ENCODE assay signal across 1 cellular context in genomic region chr1:113905435-113905861, GRCh38.
TF ChIP-seq lines count a peak whose summit lies in the region.

No MANE protein-coding gene starts in this region.

TF ChIP-seq in GM12878, 131 proteins besides CTCF, POLR2A, EP300 and RAD21:
- TF ChIP-seq SREBF2 (IDR thresholded peaks at IDR 0.05; ENCODE audit: low read length): no peak
- TF ChIP-seq ATF2 (IDR thresholded peaks at IDR 0.05; ENCODE audit: low read length): 0 out of 2 replicates have a peak, but pooled peaks have one; percentile 38
- no peak for TF ChIP-seq ATF7 (IDR thresholded peaks at IDR 0.05; ENCODE audit: low read depth)
- peak; percentile 72; the same call in 1 of the 2 replicates for TF ChIP-seq DPF2 (IDR thresholded peaks at IDR 0.05)
- TF ChIP-seq BACH1 (IDR thresholded peaks at IDR 0.05; ENCODE audit: borderline replicate concordance): peak; percentile 71; the same call in 1 of the 2 replicates
- no peak for TF ChIP-seq ZNF622 (IDR thresholded peaks at IDR 0.05)
- TF ChIP-seq PBX3 (IDR thresholded peaks at IDR 0.05; ENCODE audit: insufficient replicate concordance, low read depth, low read length): no peak
- no peak for TF ChIP-seq BHLHE40 (IDR thresholded peaks at IDR 0.05; ENCODE audit: borderline replicate concordance in 1 of 2, low read depth in 2 of 2, low read length in 1 of 2)
- TF ChIP-seq IRF4 (IDR thresholded peaks at IDR 0.05; ENCODE audit: low read depth, low read length): no peak
- TF ChIP-seq CREM (IDR thresholded peaks at IDR 0.05; ENCODE audit: low read depth): no peak
- no peak for TF ChIP-seq SIX5 (IDR thresholded peaks at IDR 0.05; ENCODE audit: low read depth, low read length, severe bottlenecking)
- 0 out of 2 replicates have a peak, but pooled peaks have one; percentile 0 for TF ChIP-seq RB1 (IDR thresholded peaks at IDR 0.05; ENCODE audit: borderline replicate concordance)
- no peak for TF ChIP-seq ZSCAN29 (IDR thresholded peaks at IDR 0.05)
- peak; percentile 99; the same call in 1 of the 2 replicates for TF ChIP-seq NKRF (conservative IDR thresholded peaks at IDR 0.05)
- peak; percentile 83; the same call in 1 of the 2 replicates for TF ChIP-seq GATAD2B (conservative IDR thresholded peaks at IDR 0.05; ENCODE audit: low read depth)
- TF ChIP-seq ASH2L (IDR thresholded peaks at IDR 0.05; ENCODE audit: borderline replicate concordance, low read depth): 0 out of 2 replicates have a peak, but pooled peaks have one; percentile 38
- peak; percentile 78; the same call in 1 of the 2 replicates for TF ChIP-seq LARP7 (IDR thresholded peaks at IDR 0.05)
- no peak for TF ChIP-seq RFX5 (IDR thresholded peaks at IDR 0.05; ENCODE audit: low read depth, low read length)
- TF ChIP-seq CEBPB (IDR thresholded peaks at IDR 0.05; ENCODE audit: borderline replicate concordance in 1 of 2, low read depth in 2 of 2, low read length in 2 of 2): 0 out of 4 replicates have a peak, but pooled peaks of 1 of the 2 experiments have one; percentile 0
- no peak for TF ChIP-seq PAX8 (IDR thresholded peaks at IDR 0.05)
